In the genomic region with DNA sequence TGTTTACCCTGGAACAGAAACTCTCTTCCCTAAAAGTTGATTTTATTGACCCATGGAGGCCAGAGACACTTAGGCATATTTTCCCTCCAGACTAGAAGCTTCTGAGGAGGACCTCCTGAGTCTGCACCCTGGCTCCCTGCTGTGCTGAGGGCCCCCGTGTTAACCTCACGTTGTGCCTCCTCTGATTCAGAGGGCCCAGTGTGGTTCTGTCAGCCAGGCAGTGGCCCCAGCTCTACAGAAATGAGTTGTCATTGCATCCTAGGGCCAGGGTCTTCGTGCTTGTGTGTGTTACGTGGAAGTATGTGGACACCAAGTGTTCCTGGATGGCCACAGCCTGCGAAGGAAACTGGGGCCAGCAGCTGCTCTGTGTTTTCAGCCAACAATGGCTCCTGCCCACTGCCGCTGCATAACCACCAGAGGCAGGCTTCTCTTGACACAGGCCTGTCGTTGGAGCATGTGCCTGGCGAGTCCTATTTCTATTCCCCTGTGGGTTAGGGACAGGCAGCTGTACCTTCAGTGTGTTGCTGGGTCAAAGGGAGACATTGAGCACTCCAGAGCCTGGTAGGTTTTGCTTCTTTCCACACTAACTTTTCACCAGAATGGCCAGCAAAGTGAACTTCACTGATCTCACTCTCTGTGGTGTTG, we compare ENCODE assay signal across 8 cellular contexts. TPM values are rescaled to one million over a fixed set of nuclear protein-coding genes. Genes with fewer than 3 reads are reported as not detected.
DNase-seq lines count a peak whose midpoint lies in the region; ATAC-seq and TF ChIP-seq lines count a peak whose summit lies in the region.

No MANE protein-coding gene starts in this region.

- ATAC-seq in right cardiac atrium (peak; percentile 12 to 19), HG03108 (IDR thresholded peaks at IDR 0.05; ENCODE audit: unreplicated experiment) (no peak)

- H3K27ac ChIP-seq in right cardiac atrium (ENCODE audit: low read length): peak overlapping the region; percentile 93

- H3K36me3 Mint-ChIP-seq in HFFc6 (ENCODE audit: low read depth): peaks cover 44% of the 10 kb centered on the region
- H3K36me3 Mint-ChIP-seq in activated naive CD4-positive, alpha-beta T cell treated with anti-CD3 and anti-CD28 coated beads, Interleukin-2, amount 50 U/mL, for 24 hours: peaks cover 11% of the 10 kb centered on the region

- peaks cover 68% of the 10 kb centered on the region for H3K4me1 Mint-ChIP-seq in HFFc6 (ENCODE audit: low read depth)
- peaks cover 82% of the 10 kb centered on the region for H3K4me1 Mint-ChIP-seq in activated naive CD4-positive, alpha-beta T cell treated with anti-CD3 and anti-CD28 coated beads, Interleukin-2, amount 50 U/mL, for 24 hours

- H3K4me3 ChIP-seq in right cardiac atrium (ENCODE audit: low read length): no peak overlapping the region

- DNase-seq in HFFc6 (no peak), right cardiac atrium (peak; percentile 52 to 79 (median 74)), GDM1 (lab: John Stamatoyannopoulos, UW) (no peak), SK-N-DZ (ENCODE audit: low spot score) (no peak), GM20000 (ENCODE audit: low spot score) (no peak)
- DNase-seq in stimulated activated CD4-positive, alpha-beta T cell treated with anti-CD3 and anti-CD28 coated beads, Interleukin-12 subunit alpha, Interleukin-12 subunit beta, amount 100 ng/mL, for 48 hours (ENCODE audit: low read depth in 2 of 3, low spot score in 1 of 3): peak in 2 of 3 donors; percentile 57 to 64

- 44% methylated on average over 8 of the region's 8 CpGs for WGBS in right cardiac atrium

- intact Hi-C loops in right cardiac atrium (cut with DNase I): no loop called here

- no peaks in the 10 kb centered on the region; the same call in 1 of the 2 replicates for H3K27me3 Mint-ChIP-seq in HFFc6 (ENCODE audit: insufficient read depth)
- no peaks in the 10 kb centered on the region for H3K27me3 Mint-ChIP-seq in activated naive CD4-positive, alpha-beta T cell treated with anti-CD3 and anti-CD28 coated beads, Interleukin-2, amount 50 U/mL, for 24 hours

- H3K27me3 ChIP-seq in right cardiac atrium (ENCODE audit: control insufficient read depth, insufficient read depth): no peaks in the 10 kb centered on the region

- no peaks in the 10 kb centered on the region for H3K9me3 ChIP-seq in right cardiac atrium (ENCODE audit: control insufficient read depth, low read length)

- peak; percentile 62 for TF ChIP-seq CTCF in HFFc6 (IDR thresholded peaks at IDR 0.05)
- no peak for TF ChIP-seq CTCF in GM20000 (IDR thresholded peaks at IDR 0.05; ENCODE audit: extremely low read depth, missing control alignments)

- no peaks in the 10 kb centered on the region for H3K9me3 Mint-ChIP-seq in HFFc6
- H3K9me3 Mint-ChIP-seq in activated naive CD4-positive, alpha-beta T cell treated with anti-CD3 and anti-CD28 coated beads, Interleukin-2, amount 50 U/mL, for 24 hours: no peaks in the 10 kb centered on the region

- peaks cover 45% of the 10 kb centered on the region for H3K4me1 ChIP-seq in right cardiac atrium (ENCODE audit: control insufficient read depth, insufficient read depth, low read length)

- peak overlapping the region; percentile 95 for H3K27ac Mint-ChIP-seq in HFFc6
- H3K27ac Mint-ChIP-seq in activated naive CD4-positive, alpha-beta T cell treated with anti-CD3 and anti-CD28 coated beads, Interleukin-2, amount 50 U/mL, for 24 hours: peak overlapping the region; percentile 92

- H3K4me3 Mint-ChIP-seq in HFFc6: peak overlapping the region; percentile 74
- H3K4me3 Mint-ChIP-seq in activated naive CD4-positive, alpha-beta T cell treated with anti-CD3 and anti-CD28 coated beads, Interleukin-2, amount 50 U/mL, for 24 hours: peak overlapping the region; percentile 77

RNA-seq across cellular contexts. Expression of a gene that starts 44.5 kb away (rescaled TPM):
- 100 to 1,000 TPM; 128 to 148 (median 136) TPM for total RNA-seq in HFFc6 (2021; fragmentation: NEBNext Ultra II Directional; extraction: Animal tissue kit (Norgen Biotek cat#: 25700))
- total RNA-seq in right cardiac atrium: 10 to 100 TPM; 47.3 to 53.4 (median 50.1) TPM
- 30.9 TPM for polyA plus RNA-seq in right cardiac atrium
- 13.0 and 18.5 TPM in 2 replicates for polyA plus RNA-seq in SK-N-DZ (2014; cell fraction: cytosol; rRNA removed)
- 30.5 and 51.8 TPM in 2 replicates for polyA plus RNA-seq in SK-N-DZ (2014; cell fraction: nucleus; rRNA removed)

RNA-seq across cellular contexts. Expression of a gene that starts 56.3 kb away (rescaled TPM):
- 10 to 100 TPM; 19.2 to 25.5 (median 21.6) TPM for total RNA-seq in HFFc6 (2021; fragmentation: NEBNext Ultra II Directional; extraction: Animal tissue kit (Norgen Biotek cat#: 25700))
- 10 to 100 TPM; 17.9 to 25.8 (median 20.6) TPM for total RNA-seq in right cardiac atrium
- 19.1 TPM for polyA plus RNA-seq in right cardiac atrium
- polyA plus RNA-seq in SK-N-DZ (2014; cell fraction: cytosol; rRNA removed): 32.7 and 36.4 TPM in 2 replicates
- polyA plus RNA-seq in SK-N-DZ (2014; cell fraction: nucleus; rRNA removed): 40.3 and 52.4 TPM in 2 replicates

Comparison
In these comparisons a context has a peak if more than half of its experiments do, and no peak if none do; other contexts are left out.
1. DNase-seq: peak in right cardiac atrium (3 of 3) and stimulated activated CD4-positive, alpha-beta T cell treated with anti-CD3 and anti-CD28 coated beads, Interleukin-12 subunit alpha, Interleukin-12 subunit beta, amount 100 ng/mL, for 48 hours (2 of 3); none in HFFc6 (single experiment), GDM1 (single experiment), SK-N-DZ (single experiment) and GM20000 (single experiment).